Comparison of ENCODE assay signal across 2 cellular contexts in the genomic region with DNA sequence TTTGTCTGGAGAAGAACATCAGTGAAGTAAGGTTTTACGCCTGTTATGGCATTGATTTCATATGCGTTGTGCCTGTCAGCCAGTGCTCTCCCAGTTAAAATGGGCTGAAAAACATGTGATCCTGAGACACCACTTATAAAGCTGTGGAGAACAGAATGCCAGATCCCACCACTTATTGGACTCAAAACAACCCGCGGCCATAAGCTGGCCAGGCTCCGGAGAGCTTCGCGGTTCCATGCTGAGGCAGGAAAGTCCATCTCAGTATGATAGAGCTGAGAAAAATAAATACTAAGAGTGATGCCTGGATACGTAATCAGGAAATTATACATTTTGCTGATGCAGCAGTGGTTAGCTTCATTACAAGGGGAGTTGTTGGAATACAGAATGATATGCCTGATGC.
TF ChIP-seq lines count a peak whose summit lies in the region.

No MANE protein-coding gene starts in this region.

TF ChIP-seq in HEK293, 187 proteins besides CTCF, POLR2A, EP300 and RAD21:
- 0 out of 2 replicates have a peak, but pooled peaks have one; percentile 59 for TF ChIP-seq TRIM28 (IDR thresholded peaks at IDR 0.05; ENCODE audit: borderline replicate concordance, low read length)
- no peak for TF ChIP-seq ZNF701 (tag by site-specific recombination; IDR thresholded peaks at IDR 0.05)

TF ChIP-seq in K562, 482 proteins besides CTCF, POLR2A, EP300 and RAD21:
- TF ChIP-seq C11orf30 (IDR thresholded peaks at IDR 0.05; ENCODE audit: low read depth) (peak; percentile 22; the same call in 1 of the 2 replicates), NFIX (CRISPR knock-in tag; IDR thresholded peaks at IDR 0.05; ENCODE audit: low read depth) (no peak), ZNF316 (IDR thresholded peaks at IDR 0.05) (peak; percentile 67)
